In genomic region chr13:19607523-19608078, GRCh38 we compare ENCODE assay signal across 36 cellular contexts. TPM values are rescaled to one million over a fixed set of nuclear protein-coding genes. Genes with fewer than 3 reads are reported as not detected.
"Had no signal": no experiment of that assay in that cellular context is flagged by ENCODE, and none has a peak within 500 bp of the region (broad histone marks: within the 10 kb centered on the region; RNA-seq: fewer than 3 reads in every experiment).

No MANE protein-coding gene starts in this region.

- H3K27ac Mint-ChIP-seq: activated CD4-positive, alpha-beta memory T cell treated with anti-CD3 and anti-CD28 coated beads for 36 hours; activated CD4-positive, alpha-beta T cell treated with anti-CD3 and anti-CD28 coated beads, Interleukin-2, amount 10 ng/mL, durations not matched to agents 24 days and 14 days; activated naive CD4-positive, alpha-beta T cell treated with anti-CD3 and anti-CD28 coated beads, Interleukin-2, amount 50 U/mL, for 72 hours; activated T-helper 2 cell treated with anti-CD3 and anti-CD28 coated beads, Interferon-gamma antibody, Interleukin-2, Interleukin-4, amounts not matched to agents 10 μg/mL and 5 μg/mL and 100 μg/mL, durations not matched to agents 14 hours and 24 hours and 36 hours; dendritic cell treated with granulocyte-macrophage colony-stimulating factor and Interleukin-4, amounts not matched to agents 40 ng/mL and 50 ng/mL, for 4 days; memory B cell; nephron; progenitor cell of endocrine pancreas; T-helper 1 cell treated with Interleukin-12 subunit alpha and Interleukin-12 subunit beta and Interleukin-4 antibody, amounts not matched to agents 30 μg/mL and 1 μg/mL, for 36 hours had no signal

- H3K4me1 Mint-ChIP-seq: activated CD4-positive, alpha-beta T cell treated with anti-CD3 and anti-CD28 coated beads, Interleukin-2, amount 10 ng/mL, durations not matched to agents 24 days and 14 days; memory B cell; nephron had no signal

- H3K4me3 Mint-ChIP-seq: activated CD4-positive, alpha-beta memory T cell treated with anti-CD3 and anti-CD28 coated beads for 36 hours; activated CD4-positive, alpha-beta T cell treated with anti-CD3 and anti-CD28 coated beads, Interleukin-2, amount 10 ng/mL, durations not matched to agents 24 days and 14 days; activated T-cell treated with anti-CD3 and anti-CD28 coated beads, Interleukin-2, amount 50 U/mL, for 4 hours; dendritic cell treated with granulocyte-macrophage colony-stimulating factor and Interleukin-4, amounts not matched to agents 40 ng/mL and 50 ng/mL, for 4 days; memory B cell; nephron; T-helper 1 cell treated with Interleukin-12 subunit alpha and Interleukin-12 subunit beta and Interleukin-4 antibody, amounts not matched to agents 30 μg/mL and 1 μg/mL, for 36 hours had no signal

- H3K36me3 ChIP-seq: brain microvascular endothelial cell, gastrocnemius medialis, neutrophil, ovary, transverse colon had no signal

- FAIRE-seq: urothelium cell line had no signal

- DNase-seq: activated CD4-positive, alpha-beta memory T cell treated with anti-CD3 and anti-CD28 coated beads for 36 hours; activated CD4-positive, alpha-beta T cell treated with anti-CD3 and anti-CD28 coated beads, Interleukin-2, amount 10 ng/mL, durations not matched to agents 24 days and 14 days; activated CD4-positive, CD25-positive, alpha-beta regulatory T cell treated with anti-CD3 and anti-CD28 coated beads, Interleukin-2, amount 50 U/mL, for 72 hours; activated T-cell treated with anti-CD3 and anti-CD28 coated beads, Interleukin-2, amount 50 U/mL, for 4 hours; anterior cingulate cortex; brain microvascular endothelial cell; central memory CD4-positive, alpha-beta T cell; effector CD4-positive, alpha-beta T cell; gastrocnemius medialis; glutamatergic neuron; islet precursor cell; left cardiac atrium; ovary; stimulated activated CD4-positive, alpha-beta T cell treated with anti-CD3 and anti-CD28 coated beads, Interleukin-12 subunit alpha, Interleukin-12 subunit beta, amount 100 ng/mL, for 4 hours; stimulated activated CD4-positive, alpha-beta T cell treated with anti-CD3 and anti-CD28 coated beads, Interleukin-4, amount 100 ng/mL, for 1 hour; stimulated activated naive CD8-positive, alpha-beta T cell treated with anti-CD3 and anti-CD28 coated beads, Interleukin-15, Interleukin-2, amounts not matched to agents 100 U/mL and 50 U/mL, for 24 hours; T1000; testis; transverse colon had no signal

- H3K9me3 ChIP-seq: gastrocnemius medialis, neutrophil, ovary, testis, transverse colon had no signal

- H3K4me1 ChIP-seq: gastrocnemius medialis, testis had no signal

- H3K9me3 Mint-ChIP-seq: dendritic cell treated with granulocyte-macrophage colony-stimulating factor and Interleukin-4, amounts not matched to agents 40 ng/mL and 50 ng/mL, for 4 days had no signal

- H3K4me3 ChIP-seq: gastrocnemius medialis, ovary, skin epidermis, testis, transverse colon had no signal

- H3K27ac ChIP-seq: brain microvascular endothelial cell, gastrocnemius medialis, neutrophil, ovary, skin epidermis, testis, transverse colon had no signal

- ATAC-seq: activated naive CD4-positive, alpha-beta T cell treated with anti-CD3 and anti-CD28 coated beads, Interleukin-2, amount 50 U/mL, for 72 hours; activated T-cell treated with anti-CD3 and anti-CD28 coated beads, Interleukin-2, amount 50 U/mL, for 4 hours; gastrocnemius medialis; left cardiac atrium; sciatic nerve; stimulated activated naive CD8-positive, alpha-beta T cell treated with anti-CD3 and anti-CD28 coated beads, Interleukin-15, Interleukin-2, amounts not matched to agents 100 U/mL and 50 U/mL, for 24 hours had no signal

- H3K27me3 ChIP-seq: brain microvascular endothelial cell, ovary, testis had no signal

RNA-seq across cellular contexts. Expression of gene TPTE2, which starts 46.3 kb away (rescaled TPM):
- total RNA-seq: activated CD4-positive, alpha-beta T cell treated with anti-CD3 and anti-CD28 coated beads, Interleukin-2, amount 10 ng/mL, durations not matched to agents 24 days and 14 days; activated CD8-positive, alpha-beta memory T cell treated with anti-CD3 and anti-CD28 coated beads for 36 hours; activated T-cell treated with anti-CD3 and anti-CD28 coated beads, Interleukin-2, amount 50 U/mL, for 4 hours; activated T-helper 2 cell treated with anti-CD3 and anti-CD28 coated beads, Interferon-gamma antibody, Interleukin-2, Interleukin-4, amounts not matched to agents 10 μg/mL and 5 μg/mL and 100 μg/mL, durations not matched to agents 14 hours and 24 hours and 36 hours; epithelial cell of proximal tubule; gastrocnemius medialis; left cardiac atrium; liver; mononuclear cell; myocyte; progenitor cell of endocrine pancreas; renal cortical epithelial cell; sciatic nerve; transverse colon had no signal
- polyA plus RNA-seq: liver had no signal
